Comparison of ENCODE assay signal across 30 cellular contexts in the genomic region with DNA sequence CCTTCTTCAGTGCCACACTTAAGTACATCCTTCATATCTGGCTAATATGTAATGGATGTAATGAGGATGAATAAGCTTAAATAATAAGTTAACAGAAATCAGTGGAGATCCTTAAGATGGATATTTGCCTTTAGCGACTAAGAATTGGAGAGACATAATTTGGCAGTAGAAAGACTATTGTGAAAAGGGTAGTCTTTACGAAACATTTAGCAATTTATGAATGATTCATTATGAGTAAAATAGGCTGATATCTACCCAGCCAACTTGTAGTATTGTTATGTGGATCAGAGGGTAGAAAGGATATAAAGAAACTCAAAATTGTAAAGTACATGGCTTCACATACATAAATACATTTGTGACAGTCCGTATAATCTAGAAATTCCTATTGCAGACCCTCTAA.
"Had no signal": no experiment of that assay in that cellular context is flagged by ENCODE, and none has a peak within 500 bp of the region (broad histone marks: within the 10 kb centered on the region; RNA-seq: fewer than 3 reads in every experiment).

No MANE protein-coding gene starts in this region.

- H3K4me1 Mint-ChIP-seq: central memory CD8-positive, alpha-beta T cell; endodermal cell; immature natural killer cell; naive thymus-derived CD4-positive, alpha-beta T cell; nephron; neural progenitor cell; stimulated activated memory B cell treated with anti-CD40 and anti-IgM and Interleukin-4, amounts not matched to agents 10 μg/mL and 1 μg/mL and 100 μg/mL, for 72 hours had no signal

- H3K9me3 Mint-ChIP-seq: dendritic cell treated with granulocyte-macrophage colony-stimulating factor and Interleukin-4, amounts not matched to agents 40 ng/mL and 50 ng/mL, for 4 days; endodermal cell; nephron; neural progenitor cell; type B pancreatic cell had no signal

- H3K36me3 ChIP-seq: colonic mucosa, esophagus muscularis mucosa, neural progenitor cell, right lobe of liver, tibial artery had no signal

- H3K4me2 ChIP-seq: neural progenitor cell had no signal

- H3K27me3 ChIP-seq: colonic mucosa, esophagus muscularis mucosa, neural progenitor cell, right lobe of liver, testis, tibial artery had no signal

- DNase-seq: colonic mucosa; effector CD8-positive, alpha-beta T cell; endodermal cell; foreskin melanocyte; glutamatergic neuron; hypothalamus; immature natural killer cell; left ventricle myocardium superior; mesendoderm; midbrain; naive thymus-derived CD4-positive, alpha-beta T cell; right lobe of liver; small intestine; stimulated activated CD4-positive, alpha-beta T cell treated with anti-CD3 and anti-CD28 coated beads, Interleukin-15, amount 100 ng/mL, for 24 hours; stimulated activated CD4-positive, alpha-beta T cell treated with anti-CD3 and anti-CD28 coated beads, Interleukin-4, amount 100 ng/mL, for 24 hours; stimulated activated naive CD8-positive, alpha-beta T cell treated with anti-CD3 and anti-CD28 coated beads, Interleukin-15, Interleukin-2, amounts not matched to agents 100 U/mL and 50 U/mL, for 24 hours; substantia nigra; testis; tibial artery had no signal

- ATAC-seq: left ventricle myocardium superior; naive thymus-derived CD4-positive, alpha-beta T cell; right lobe of liver; stimulated activated memory B cell treated with anti-CD40 and anti-IgM and Interleukin-4, amounts not matched to agents 10 μg/mL and 1 μg/mL and 100 μg/mL, for 72 hours; stimulated activated naive CD8-positive, alpha-beta T cell treated with anti-CD3 and anti-CD28 coated beads, Interleukin-15, Interleukin-2, amounts not matched to agents 100 U/mL and 50 U/mL, for 24 hours had no signal

- H3K36me3 Mint-ChIP-seq: immature natural killer cell; naive thymus-derived CD4-positive, alpha-beta T cell; neural progenitor cell; stimulated activated memory B cell treated with anti-CD40 and anti-IgM and Interleukin-4, amounts not matched to agents 10 μg/mL and 1 μg/mL and 100 μg/mL, for 72 hours; type B pancreatic cell had no signal

- H3K4me1 ChIP-seq: colonic mucosa, esophagus muscularis mucosa, neural progenitor cell, parathyroid adenoma, right lobe of liver, testis, tibial artery had no signal

- H3K27me3 Mint-ChIP-seq: central memory CD8-positive, alpha-beta T cell; dendritic cell treated with granulocyte-macrophage colony-stimulating factor and Interleukin-4, amounts not matched to agents 40 ng/mL and 50 ng/mL, for 4 days; naive thymus-derived CD4-positive, alpha-beta T cell; progenitor cell of endocrine pancreas; stimulated activated memory B cell treated with anti-CD40 and anti-IgM and Interleukin-4, amounts not matched to agents 10 μg/mL and 1 μg/mL and 100 μg/mL, for 72 hours; type B pancreatic cell had no signal

- H3K4me3 ChIP-seq: colonic mucosa, esophagus muscularis mucosa, lung, neural progenitor cell, right lobe of liver, testis, tibial artery had no signal

- H3K79me2 ChIP-seq: parathyroid adenoma had no signal

- H2AFZ ChIP-seq: neural progenitor cell, parathyroid adenoma had no signal

- H3K27ac Mint-ChIP-seq: dendritic cell treated with granulocyte-macrophage colony-stimulating factor and Interleukin-4, amounts not matched to agents 40 ng/mL and 50 ng/mL, for 4 days; endodermal cell; immature natural killer cell; naive thymus-derived CD4-positive, alpha-beta T cell; nephron; neural progenitor cell; progenitor cell of endocrine pancreas; stimulated activated memory B cell treated with anti-CD40 and anti-IgM and Interleukin-4, amounts not matched to agents 10 μg/mL and 1 μg/mL and 100 μg/mL, for 72 hours; type B pancreatic cell had no signal

- H3K9me3 ChIP-seq: colonic mucosa, esophagus muscularis mucosa, right lobe of liver, testis, tibial artery had no signal

- H3K27ac ChIP-seq: colonic mucosa, esophagus muscularis mucosa, neural progenitor cell, parathyroid adenoma, right lobe of liver, testis, tibial artery had no signal

- H3K9ac ChIP-seq: neural progenitor cell, parathyroid adenoma had no signal

- H3K4me3 Mint-ChIP-seq: central memory CD8-positive, alpha-beta T cell; dendritic cell treated with granulocyte-macrophage colony-stimulating factor and Interleukin-4, amounts not matched to agents 40 ng/mL and 50 ng/mL, for 4 days; endodermal cell; immature natural killer cell; naive thymus-derived CD4-positive, alpha-beta T cell; nephron; neural progenitor cell; stimulated activated memory B cell treated with anti-CD40 and anti-IgM and Interleukin-4, amounts not matched to agents 10 μg/mL and 1 μg/mL and 100 μg/mL, for 72 hours; type B pancreatic cell had no signal

- FAIRE-seq: keratinocyte, small intestine had no signal
